Comparison of ENCODE assay signal across 8 cellular contexts in genomic region chr6:170584181-170584953, GRCh38. TPM values are rescaled to one million over a fixed set of nuclear protein-coding genes. Genes with fewer than 3 reads are reported as not detected.
A peak's percentile ranks its signal among the peaks of the same experiment; 100 is the strongest.
DNase-seq lines count a peak whose midpoint lies in the region; ATAC-seq and TF ChIP-seq lines count a peak whose summit lies in the region.

Gene PDCD2, minus strand, starts transcription at chr6:170584637. Its CDS starts 56 bp downstream, at chr6:170584581.

- H3K36me3 ChIP-seq in right lobe of liver = peaks cover 0 to 25% (median 5%) of the 10 kb centered on the region in 4 donors

- H3K4me3 Mint-ChIP-seq in CD14-positive monocyte = peak within 1 kb of the TSS; percentile 96

- intact Hi-C loops in CD14-positive monocyte (cut with micrococcal nuclease) = no loop called here
- intact Hi-C loops in right lobe of liver (cut with DNase I) = no loop called here

- H3K36me3 Mint-ChIP-seq in CD14-positive monocyte = peaks cover 31 to 35% of the 10 kb centered on the region in 2 donors

- no peaks in the 10 kb centered on the region for H3K9me3 ChIP-seq in right lobe of liver

- H3K9me3 Mint-ChIP-seq in CD14-positive monocyte = peaks cover 0 to 2% (median 0%) of the 10 kb centered on the region in 7 donors

- WGBS in right lobe of liver (ENCODE audit: insufficient coverage, low coverage, low lambda C conversion rate, missing lambda C conversion rate) = 0% methylated on average over 19 of the region's 81 CpGs

- H3K4me1 ChIP-seq in right lobe of liver = peaks cover 0 to 15% (median 0%) of the 10 kb centered on the region in 4 donors

- peak within 1 kb of the TSS; percentile 90 to 99 (median 97) for H3K27ac Mint-ChIP-seq in CD14-positive monocyte

- H3K4me1 Mint-ChIP-seq in CD14-positive monocyte = peaks cover 15% of the 10 kb centered on the region

- no peaks in the 10 kb centered on the region for H3K27me3 ChIP-seq in right lobe of liver

- peak; percentile 99 for ATAC-seq in GM19397 (IDR thresholded peaks at IDR 0.05; ENCODE audit: unreplicated experiment)
- ATAC-seq in HG03571 (IDR thresholded peaks at IDR 0.05; ENCODE audit: unreplicated experiment) = peak; percentile 97
- peak; percentile 99 for ATAC-seq in right lobe of liver

- H3K27ac ChIP-seq in right lobe of liver = peak within 1 kb of the TSS; percentile 65 to 80 (median 71)

- DNase-seq in CD14-positive monocyte (ENCODE audit: low spot score) (peak; percentile 87), NCI-H774 (lab: John Stamatoyannopoulos, UW) (peak; percentile 98), dermis microvascular lymphatic vessel endothelial cell (ENCODE audit: low read depth in 2 of 2) (peak; percentile 78 to 90), right lobe of liver (peak; percentile 96)
- peak; percentile 91 to 93 for DNase-seq in activated CD4-positive, alpha-beta T cell treated with anti-CD3 and anti-CD28 coated beads, Interleukin-2, amount 50 U/mL, for 48 hours
- DNase-seq in stimulated activated CD4-positive, alpha-beta T cell treated with anti-CD3 and anti-CD28 coated beads, Interleukin-4, amount 100 ng/mL, for 4 hours = peak; percentile 90 to 93

- peak within 1 kb of the TSS; percentile 72 to 99 (median 93) for H3K4me3 ChIP-seq in right lobe of liver

- H3K27me3 Mint-ChIP-seq in CD14-positive monocyte (ENCODE audit: low read depth in 3 of 3) = peaks cover 0 to 4% (median 2%) of the 10 kb centered on the region in 3 donors

- TF ChIP-seq CTCF in CD14-positive monocyte (IDR thresholded peaks at IDR 0.05) = peak; percentile 3
- no peak for TF ChIP-seq CTCF in right lobe of liver (IDR thresholded peaks at IDR 0.05)

- TF ChIP-seq POLR2A in right lobe of liver (IDR thresholded peaks at IDR 0.05) = peak; percentile 79

RNA-seq across cellular contexts. Expression of gene PDCD2, which starts in this region (rescaled TPM):
- 10 to 100 TPM; 69.4 to 81.0 TPM for polyA plus RNA-seq in CD14-positive monocyte
- total RNA-seq in dermis microvascular lymphatic vessel endothelial cell = 47.9 and 59.8 TPM in 2 replicates
- total RNA-seq in right lobe of liver = 10 to 100 TPM; 22.3 to 57.8 (median 24.0) TPM

Comparison
In these comparisons a context has a peak if more than half of its experiments do, and no peak if none do; other contexts are left out.
1. Peak in every context shown above with its lines: DNase-seq, ATAC-seq, H3K4me3 ChIP-seq and H3K27ac ChIP-seq.